In genomic region chr14:69916396-69916795, GRCh38 we compare ENCODE assay signal across 1 cellular context.
TF ChIP-seq lines count a peak whose summit lies in the region.

No MANE protein-coding gene starts in this region.

TF ChIP-seq in HepG2, 621 proteins besides CTCF, POLR2A, EP300 and RAD21:
- peak; percentile 19; the same call in 1 of the 2 replicates for TF ChIP-seq RARA (CRISPR knock-in tag; IDR thresholded peaks at IDR 0.05)
- TF ChIP-seq ZNF75D (CRISPR knock-in tag; IDR thresholded peaks at IDR 0.05; ENCODE audit: borderline replicate concordance): no peak
- TF ChIP-seq, protein P1, sequence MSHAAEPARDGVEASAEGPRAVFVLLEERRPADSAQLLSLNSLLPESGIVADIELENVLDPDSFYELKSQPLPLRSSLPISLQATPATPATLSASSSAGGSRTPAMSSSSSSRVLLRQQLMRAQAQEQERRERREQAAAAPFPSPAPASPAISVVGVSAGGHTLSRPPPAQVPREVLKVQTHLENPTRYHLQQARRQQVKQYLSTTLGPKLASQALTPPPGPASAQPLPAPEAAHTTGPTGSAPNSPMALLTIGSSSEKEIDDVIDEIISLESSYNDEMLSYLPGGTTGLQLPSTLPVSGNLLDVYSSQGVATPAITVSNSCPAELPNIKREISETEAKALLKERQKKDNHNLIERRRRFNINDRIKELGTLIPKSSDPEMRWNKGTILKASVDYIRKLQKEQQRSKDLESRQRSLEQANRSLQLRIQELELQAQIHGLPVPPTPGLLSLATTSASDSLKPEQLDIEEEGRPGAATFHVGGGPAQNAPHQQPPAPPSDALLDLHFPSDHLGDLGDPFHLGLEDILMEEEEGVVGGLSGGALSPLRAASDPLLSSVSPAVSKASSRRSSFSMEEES (CRISPR knock-in tag; IDR thresholded peaks at IDR 0.05): no peak
- TF ChIP-seq, protein P2, sequence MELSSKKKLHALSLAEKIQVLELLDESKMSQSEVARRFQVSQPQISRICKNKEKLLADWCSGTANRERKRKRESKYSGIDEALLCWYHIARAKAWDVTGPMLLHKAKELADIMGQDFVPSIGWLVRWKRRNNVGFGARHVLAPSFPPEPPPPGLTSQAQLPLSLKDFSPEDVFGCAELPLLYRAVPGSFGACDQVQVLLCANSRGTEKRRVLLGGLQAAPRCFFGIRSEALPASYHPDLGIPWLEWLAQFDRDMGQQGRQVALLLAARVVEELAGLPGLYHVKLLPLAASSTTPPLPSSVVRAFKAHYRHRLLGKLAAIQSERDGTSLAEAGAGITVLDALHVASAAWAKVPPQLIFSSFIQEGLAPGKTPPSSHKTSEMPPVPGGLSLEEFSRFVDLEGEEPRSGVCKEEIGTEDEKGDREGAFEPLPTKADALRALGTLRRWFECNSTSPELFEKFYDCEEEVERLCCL (CRISPR knock-in tag; IDR thresholded peaks at IDR 0.05; ENCODE audit: borderline replicate concordance): no peak
- TF ChIP-seq ZNF792 (CRISPR knock-in tag; IDR thresholded peaks at IDR 0.05): no peak
- no peak for TF ChIP-seq ZNF569 (CRISPR knock-in tag; IDR thresholded peaks at IDR 0.05; ENCODE audit: borderline replicate concordance)
- TF ChIP-seq ZNF749 (CRISPR knock-in tag; IDR thresholded peaks at IDR 0.05; ENCODE audit: borderline replicate concordance): no peak
- no peak for TF ChIP-seq DBP (CRISPR knock-in tag; IDR thresholded peaks at IDR 0.05; ENCODE audit: not compliant biosample characterization)
- no peak for TF ChIP-seq ZNF121 (CRISPR knock-in tag; IDR thresholded peaks at IDR 0.05)
- no peak for TF ChIP-seq REPIN1 (CRISPR knock-in tag; IDR thresholded peaks at IDR 0.05; ENCODE audit: borderline replicate concordance, low read depth)
- peak; percentile 31 for TF ChIP-seq TEAD3 (CRISPR knock-in tag; optimal IDR thresholded peaks at IDR 0.05; ENCODE audit: borderline replicate concordance)
TF ChIP-seq in HepG2: peak in this region for 2.
